In the genomic region with DNA sequence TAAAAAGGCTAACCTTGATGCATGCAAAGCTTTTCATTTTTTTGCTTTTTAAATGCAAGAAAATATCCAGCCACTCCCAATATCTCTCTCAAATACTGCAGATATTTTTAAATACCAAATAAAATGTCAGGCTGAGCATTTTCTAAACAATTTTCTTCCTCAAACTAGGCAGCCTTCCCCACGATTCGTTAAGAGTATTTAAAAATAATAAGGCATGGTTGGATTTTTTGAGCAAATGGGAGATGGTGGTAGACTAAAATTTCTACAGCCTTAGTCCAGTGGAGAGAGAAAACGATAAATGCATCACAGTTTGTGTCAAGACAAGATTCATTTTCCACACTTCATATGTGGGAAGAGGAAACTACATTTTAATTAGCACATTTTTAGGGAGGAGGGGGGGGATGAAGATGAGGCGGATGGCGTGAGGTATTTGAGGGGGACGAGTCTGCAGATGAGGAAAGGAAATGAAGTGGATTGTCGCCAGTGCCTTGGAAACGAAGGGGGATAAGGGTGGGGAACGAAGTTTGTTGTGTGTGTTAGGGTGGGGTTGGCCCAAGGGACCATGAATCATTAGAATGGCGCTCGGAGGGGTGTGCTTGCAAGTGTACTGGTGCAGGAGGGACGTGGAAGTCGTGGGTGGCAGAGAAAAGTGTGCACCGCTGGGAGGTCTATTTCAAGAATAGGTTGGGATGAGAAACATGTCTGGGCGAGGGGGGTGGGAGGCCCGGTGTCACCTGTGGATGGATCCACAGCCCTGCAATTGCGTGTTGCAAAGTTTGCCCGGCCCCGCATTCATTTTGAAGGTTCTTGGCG, we compare ENCODE assay signal across 8 cellular contexts. TPM values are rescaled to one million over a fixed set of nuclear protein-coding genes. Genes with fewer than 3 reads are reported as not detected.
DNase-seq lines count a peak whose midpoint lies in the region; FAIRE-seq and TF ChIP-seq lines count a peak whose summit lies in the region.

No MANE protein-coding gene starts in this region.

- TF ChIP-seq CTCF in AG10803 (conservative IDR thresholded peaks at IDR 0.05; ENCODE audit: low read length) (no peak), bronchial epithelial cell (IDR thresholded peaks at IDR 0.05; ENCODE audit: insufficient read depth, low read length, severe bottlenecking) (no peak), kidney (IDR thresholded peaks at IDR 0.05; ENCODE audit: borderline replicate concordance, extremely low read depth, insufficient read depth) (no peak), stomach (IDR thresholded peaks at IDR 0.05) (no peak)

- no peaks in the 10 kb centered on the region for H3K27me3 ChIP-seq in bronchial epithelial cell (ENCODE audit: control insufficient read depth, insufficient read depth, low read length)
- H3K27me3 ChIP-seq in stomach = no peaks in the 10 kb centered on the region

- TF ChIP-seq EP300 in stomach (IDR thresholded peaks at IDR 0.05) = no peak

- peak overlapping the region; percentile 86 for H3K4me3 ChIP-seq in AG10803 (ENCODE audit: low read length)
- H3K4me3 ChIP-seq in bronchial epithelial cell (ENCODE audit: low read depth, low read length) = peak overlapping the region; percentile 89
- peak overlapping the region; percentile 77 to 79 for H3K4me3 ChIP-seq in kidney (ENCODE audit: low read length in 2 of 2)
- peak overlapping the region; percentile 85 to 97 (median 94) for H3K4me3 ChIP-seq in stomach

- H3K4me1 ChIP-seq in kidney (ENCODE audit: control insufficient read depth in 1 of 2, insufficient read depth in 1 of 2, low read depth in 1 of 2, low read length in 2 of 2) (peaks cover 17 to 22% of the 10 kb centered on the region in 2 donors), stomach (peaks cover 46 to 76% (median 62%) of the 10 kb centered on the region in 4 donors)

- no peaks in the 10 kb centered on the region for H3K9me3 ChIP-seq in kidney (ENCODE audit: control insufficient read depth in 1 of 2, low read length in 2 of 2)
- no peaks in the 10 kb centered on the region for H3K9me3 ChIP-seq in stomach

- 13 to 21% (median 17%) methylated on average over 20 of the region's 20 CpGs for whole genome bisulfite sequencing in stomach, 5 donors

- H3K27ac ChIP-seq in kidney (ENCODE audit: low read depth in 2 of 2, low read length in 2 of 2) (peak overlapping the region; percentile 91 to 92), stomach (peak overlapping the region; percentile 91 to 98 (median 95))

- intact Hi-C loops in kidney (cut with DNase I) (no loop called here), stomach (cut with DNase I; ENCODE audit: low total_unique reads) (no loop called here)

- TF ChIP-seq POLR2A in stomach (IDR thresholded peaks at IDR 0.05) = no peak

- peak overlapping the region; percentile 72 to 75 for H3K9ac ChIP-seq in kidney (ENCODE audit: low read length in 2 of 2)

- no peaks in the 10 kb centered on the region for H3K36me3 ChIP-seq in bronchial epithelial cell (ENCODE audit: control insufficient read depth, insufficient read depth, low read length)
- H3K36me3 ChIP-seq in kidney (ENCODE audit: control insufficient read depth in 1 of 2, insufficient read depth in 2 of 2, low read length in 2 of 2) = no peaks in the 10 kb centered on the region
- H3K36me3 ChIP-seq in stomach = no peaks in the 10 kb centered on the region

- DNase-seq in AG10803 (ENCODE audit: low read depth) = peak; percentile 80
- peak; percentile 67 for DNase-seq in HS-5 (ENCODE audit: low read depth)
- peak; percentile 50 for DNase-seq in bronchial epithelial cell (ENCODE audit: low read depth)
- peak; percentile 75 for DNase-seq in kidney
- peak; percentile 30 for DNase-seq in stomach
- DNase-seq in NCI-H1048 (lab: John Stamatoyannopoulos, UW) = no peak
- DNase-seq in NCI-H2081 (lab: John Stamatoyannopoulos, UW) = no peak
- DNase-seq in NCI-H1417 treated with DMSO at 0.1 percent for 48 hours (lab: John Stamatoyannopoulos, UW) = no peak

- no peak for FAIRE-seq in bronchial epithelial cell (lab: Jason Lieb, UNC)
- FAIRE-seq in kidney (lab: Jason Lieb, UNC) = no peak

RNA-seq across cellular contexts. Expression of a gene that starts 1.2 kb away (rescaled TPM):
- total RNA-seq in bronchial epithelial cell (39.5 and 44.2 TPM in 2 replicates), kidney (79.2 TPM), stomach (100 to 1,000 TPM in 3 of 5 donors, 10 to 100 TPM in 2; 66.0 to 600 (median 222) TPM)
- polyA plus RNA-seq in kidney (ENCODE audit: insufficient read depth, low read depth, low replicate concordance) (56.9 TPM), stomach (10 to 100 TPM; 22.9 to 64.9 (median 36.4) TPM)

Comparison
In these comparisons a context has a peak if more than half of its experiments do, and no peak if none do; other contexts are left out.
1. DNase-seq: peak in AG10803 (single experiment), HS-5 (single experiment), bronchial epithelial cell (single experiment), kidney (single experiment) and stomach (single experiment); none in NCI-H1048 (single experiment), NCI-H2081 (0 of 2) and NCI-H1417 treated with DMSO at 0.1 percent for 48 hours (single experiment).
2. Peak in every context shown above with its lines, with median percentiles within 50 percentile points of each other: H3K4me3 ChIP-seq.